ENCODE assay signal across 1 cellular context in the genomic region with DNA sequence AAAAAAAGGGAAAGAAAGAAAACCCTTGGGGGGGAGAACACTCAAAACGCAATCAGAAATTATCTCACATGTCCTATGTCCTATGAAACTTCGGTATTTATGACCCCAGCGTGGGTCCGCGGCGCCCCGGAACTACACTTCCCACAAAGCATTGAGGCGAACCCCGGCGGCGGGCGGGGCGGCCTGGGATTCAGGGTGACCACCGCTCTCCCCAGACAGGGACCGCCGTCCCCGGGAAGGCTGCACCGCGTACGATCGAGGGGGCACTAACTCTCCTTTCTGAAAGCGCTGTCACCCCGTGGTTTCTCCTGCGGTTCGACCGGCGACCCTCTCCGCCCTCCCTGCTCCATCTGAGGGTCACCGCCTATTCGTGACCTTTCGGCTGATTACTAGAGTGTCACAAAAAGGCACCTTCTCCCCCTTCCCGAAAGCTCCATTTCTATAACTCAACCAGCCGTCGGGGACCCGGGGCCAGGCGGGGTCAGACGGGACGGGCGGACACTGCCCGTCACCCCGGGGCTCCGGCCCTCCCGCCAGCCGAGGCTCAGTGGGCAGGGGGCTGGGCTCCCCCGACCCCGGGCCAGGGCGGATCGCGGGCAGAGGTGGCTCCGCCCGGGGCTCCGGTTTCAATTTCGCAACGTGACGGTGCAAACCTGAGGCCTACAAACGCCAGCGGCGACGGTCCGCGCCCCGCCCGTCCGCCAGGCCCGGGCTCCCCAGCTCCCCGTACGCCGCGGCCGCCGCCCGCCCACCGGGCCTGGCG.
TF ChIP-seq lines count a peak whose summit lies in the region.

No MANE protein-coding gene starts in this region.

TF ChIP-seq in GM12878, 131 proteins besides CTCF, POLR2A, EP300 and RAD21 (continues in another document):
- TF ChIP-seq, protein P1, sequence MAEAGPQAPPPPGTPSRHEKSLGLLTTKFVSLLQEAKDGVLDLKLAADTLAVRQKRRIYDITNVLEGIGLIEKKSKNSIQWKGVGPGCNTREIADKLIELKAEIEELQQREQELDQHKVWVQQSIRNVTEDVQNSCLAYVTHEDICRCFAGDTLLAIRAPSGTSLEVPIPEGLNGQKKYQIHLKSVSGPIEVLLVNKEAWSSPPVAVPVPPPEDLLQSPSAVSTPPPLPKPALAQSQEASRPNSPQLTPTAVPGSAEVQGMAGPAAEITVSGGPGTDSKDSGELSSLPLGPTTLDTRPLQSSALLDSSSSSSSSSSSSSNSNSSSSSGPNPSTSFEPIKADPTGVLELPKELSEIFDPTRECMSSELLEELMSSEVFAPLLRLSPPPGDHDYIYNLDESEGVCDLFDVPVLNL (IDR thresholded peaks at IDR 0.05; ENCODE audit: low read depth, low read length) = no peak
- TF ChIP-seq NR2F1 (conservative IDR thresholded peaks at IDR 0.05) (peak; percentile 98), SREBF2 (IDR thresholded peaks at IDR 0.05; ENCODE audit: low read length) (no peak), LARP7 (IDR thresholded peaks at IDR 0.05) (peak; percentile 73; the same call in 1 of the 2 replicates), NBN (IDR thresholded peaks at IDR 0.05) (peak; percentile 59; the same call in 1 of the 2 replicates), ESRRA (IDR thresholded peaks at IDR 0.05; ENCODE audit: low read length) (no peak), MXI1 (IDR thresholded peaks at IDR 0.05; ENCODE audit: low read depth, low read length) (peak; percentile 13; the same call in 1 of the 2 replicates), KLF5 (IDR thresholded peaks at IDR 0.05; ENCODE audit: partially characterized antibody) (no peak), SIN3A (IDR thresholded peaks at IDR 0.05; ENCODE audit: low read depth, low read length) (peak; percentile 85), SRF (IDR thresholded peaks at IDR 0.05; ENCODE audit: low read depth in 2 of 2, low read length in 2 of 2) (no peak), ZSCAN29 (IDR thresholded peaks at IDR 0.05) (0 out of 2 replicates have a peak, but pooled peaks have one; percentile 65), NRF1 (conservative IDR thresholded peaks at IDR 0.05; ENCODE audit: low read depth, low read length) (no peak), CHD1 (IDR thresholded peaks at IDR 0.05; ENCODE audit: low read depth, low read length) (no peak), TAF1 (IDR thresholded peaks at IDR 0.05; ENCODE audit: borderline replicate concordance, low read depth, low read length) (peak; percentile 22; the same call in 1 of the 2 replicates), YBX1 (IDR thresholded peaks at IDR 0.05) (no peak), IKZF1 (conservative IDR thresholded peaks at IDR 0.05) (peak; percentile 87), TARDBP (IDR thresholded peaks at IDR 0.05; ENCODE audit: borderline replicate concordance) (no peak), CBX3 (IDR thresholded peaks at IDR 0.05; ENCODE audit: borderline replicate concordance, low read depth) (no peak), GABPA (IDR thresholded peaks at IDR 0.05; ENCODE audit: low read depth) (no peak), SUPT20H (IDR thresholded peaks at IDR 0.05; ENCODE audit: borderline replicate concordance, control insufficient read depth, low read depth, low read length) (no peak), ZNF274 (IDR thresholded peaks at IDR 0.05; ENCODE audit: insufficient read depth, insufficient read length) (no peak), RUNX3 (IDR thresholded peaks at IDR 0.05; ENCODE audit: low read length) (peak; percentile 40; the same call in 1 of the 2 replicates), POLR2AphosphoS5 (IDR thresholded peaks at IDR 0.05; ENCODE audit: low read length) (peak; percentile 75), CHD2 (IDR thresholded peaks at IDR 0.05; ENCODE audit: borderline replicate concordance, low read depth, low read length) (peak; percentile 21), HCFC1 (IDR thresholded peaks at IDR 0.05; ENCODE audit: low read length) (peak; percentile 81), GATAD2B (conservative IDR thresholded peaks at IDR 0.05; ENCODE audit: low read depth) (peak; percentile 86), RB1 (IDR thresholded peaks at IDR 0.05; ENCODE audit: borderline replicate concordance) (peak; percentile 48; the same call in 1 of the 2 replicates), ASH2L (IDR thresholded peaks at IDR 0.05; ENCODE audit: borderline replicate concordance, low read depth) (peak; percentile 91; the same call in 1 of the 2 replicates), YY1 (IDR thresholded peaks at IDR 0.05; ENCODE audit: low read depth, low read length) (peak; percentile 46; the same call in 1 of the 2 replicates), BHLHE40 (IDR thresholded peaks at IDR 0.05; ENCODE audit: borderline replicate concordance in 1 of 2, low read depth in 2 of 2, low read length in 1 of 2) (peak in 1 of 2 experiments; percentile 37; a peak in 1 of 4 replicates), ZNF622 (IDR thresholded peaks at IDR 0.05) (no peak), EZH2 (IDR thresholded peaks at IDR 0.05; ENCODE audit: borderline replicate concordance, control insufficient read depth, low read depth, low read length) (no peak), KDM1A (IDR thresholded peaks at IDR 0.05; ENCODE audit: borderline replicate concordance) (no peak), DPF2 (IDR thresholded peaks at IDR 0.05) (peak; percentile 47), RELA (IDR thresholded peaks at IDR 0.05; ENCODE audit: borderline replicate concordance, partially characterized antibody) (peak; percentile 13), POU2F2 (IDR thresholded peaks at IDR 0.05; ENCODE audit: borderline replicate concordance, low read depth, low read length) (no peak; the same call in 2 of the 3 replicates)
- TF ChIP-seq, protein P2, sequence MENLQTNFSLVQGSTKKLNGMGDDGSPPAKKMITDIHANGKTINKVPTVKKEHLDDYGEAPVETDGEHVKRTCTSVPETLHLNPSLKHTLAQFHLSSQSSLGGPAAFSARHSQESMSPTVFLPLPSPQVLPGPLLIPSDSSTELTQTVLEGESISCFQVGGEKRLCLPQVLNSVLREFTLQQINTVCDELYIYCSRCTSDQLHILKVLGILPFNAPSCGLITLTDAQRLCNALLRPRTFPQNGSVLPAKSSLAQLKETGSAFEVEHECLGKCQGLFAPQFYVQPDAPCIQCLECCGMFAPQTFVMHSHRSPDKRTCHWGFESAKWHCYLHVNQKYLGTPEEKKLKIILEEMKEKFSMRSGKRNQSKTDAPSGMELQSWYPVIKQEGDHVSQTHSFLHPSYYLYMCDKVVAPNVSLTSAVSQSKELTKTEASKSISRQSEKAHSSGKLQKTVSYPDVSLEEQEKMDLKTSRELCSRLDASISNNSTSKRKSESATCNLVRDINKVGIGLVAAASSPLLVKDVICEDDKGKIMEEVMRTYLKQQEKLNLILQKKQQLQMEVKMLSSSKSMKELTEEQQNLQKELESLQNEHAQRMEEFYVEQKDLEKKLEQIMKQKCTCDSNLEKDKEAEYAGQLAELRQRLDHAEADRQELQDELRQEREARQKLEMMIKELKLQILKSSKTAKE (IDR thresholded peaks at IDR 0.05; ENCODE audit: low read depth, poor library complexity, severe bottlenecking) = no peak
- TF ChIP-seq, protein P3, sequence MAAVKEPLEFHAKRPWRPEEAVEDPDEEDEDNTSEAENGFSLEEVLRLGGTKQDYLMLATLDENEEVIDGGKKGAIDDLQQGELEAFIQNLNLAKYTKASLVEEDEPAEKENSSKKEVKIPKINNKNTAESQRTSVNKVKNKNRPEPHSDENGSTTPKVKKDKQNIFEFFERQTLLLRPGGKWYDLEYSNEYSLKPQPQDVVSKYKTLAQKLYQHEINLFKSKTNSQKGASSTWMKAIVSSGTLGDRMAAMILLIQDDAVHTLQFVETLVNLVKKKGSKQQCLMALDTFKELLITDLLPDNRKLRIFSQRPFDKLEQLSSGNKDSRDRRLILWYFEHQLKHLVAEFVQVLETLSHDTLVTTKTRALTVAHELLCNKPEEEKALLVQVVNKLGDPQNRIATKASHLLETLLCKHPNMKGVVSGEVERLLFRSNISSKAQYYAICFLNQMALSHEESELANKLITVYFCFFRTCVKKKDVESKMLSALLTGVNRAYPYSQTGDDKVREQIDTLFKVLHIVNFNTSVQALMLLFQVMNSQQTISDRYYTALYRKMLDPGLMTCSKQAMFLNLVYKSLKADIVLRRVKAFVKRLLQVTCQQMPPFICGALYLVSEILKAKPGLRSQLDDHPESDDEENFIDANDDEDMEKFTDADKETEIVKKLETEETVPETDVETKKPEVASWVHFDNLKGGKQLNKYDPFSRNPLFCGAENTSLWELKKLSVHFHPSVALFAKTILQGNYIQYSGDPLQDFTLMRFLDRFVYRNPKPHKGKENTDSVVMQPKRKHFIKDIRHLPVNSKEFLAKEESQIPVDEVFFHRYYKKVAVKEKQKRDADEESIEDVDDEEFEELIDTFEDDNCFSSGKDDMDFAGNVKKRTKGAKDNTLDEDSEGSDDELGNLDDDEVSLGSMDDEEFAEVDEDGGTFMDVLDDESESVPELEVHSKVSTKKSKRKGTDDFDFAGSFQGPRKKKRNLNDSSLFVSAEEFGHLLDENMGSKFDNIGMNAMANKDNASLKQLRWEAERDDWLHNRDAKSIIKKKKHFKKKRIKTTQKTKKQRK (IDR thresholded peaks at IDR 0.05; ENCODE audit: low read depth, low read length) = no peak
- TF ChIP-seq, protein P4, sequence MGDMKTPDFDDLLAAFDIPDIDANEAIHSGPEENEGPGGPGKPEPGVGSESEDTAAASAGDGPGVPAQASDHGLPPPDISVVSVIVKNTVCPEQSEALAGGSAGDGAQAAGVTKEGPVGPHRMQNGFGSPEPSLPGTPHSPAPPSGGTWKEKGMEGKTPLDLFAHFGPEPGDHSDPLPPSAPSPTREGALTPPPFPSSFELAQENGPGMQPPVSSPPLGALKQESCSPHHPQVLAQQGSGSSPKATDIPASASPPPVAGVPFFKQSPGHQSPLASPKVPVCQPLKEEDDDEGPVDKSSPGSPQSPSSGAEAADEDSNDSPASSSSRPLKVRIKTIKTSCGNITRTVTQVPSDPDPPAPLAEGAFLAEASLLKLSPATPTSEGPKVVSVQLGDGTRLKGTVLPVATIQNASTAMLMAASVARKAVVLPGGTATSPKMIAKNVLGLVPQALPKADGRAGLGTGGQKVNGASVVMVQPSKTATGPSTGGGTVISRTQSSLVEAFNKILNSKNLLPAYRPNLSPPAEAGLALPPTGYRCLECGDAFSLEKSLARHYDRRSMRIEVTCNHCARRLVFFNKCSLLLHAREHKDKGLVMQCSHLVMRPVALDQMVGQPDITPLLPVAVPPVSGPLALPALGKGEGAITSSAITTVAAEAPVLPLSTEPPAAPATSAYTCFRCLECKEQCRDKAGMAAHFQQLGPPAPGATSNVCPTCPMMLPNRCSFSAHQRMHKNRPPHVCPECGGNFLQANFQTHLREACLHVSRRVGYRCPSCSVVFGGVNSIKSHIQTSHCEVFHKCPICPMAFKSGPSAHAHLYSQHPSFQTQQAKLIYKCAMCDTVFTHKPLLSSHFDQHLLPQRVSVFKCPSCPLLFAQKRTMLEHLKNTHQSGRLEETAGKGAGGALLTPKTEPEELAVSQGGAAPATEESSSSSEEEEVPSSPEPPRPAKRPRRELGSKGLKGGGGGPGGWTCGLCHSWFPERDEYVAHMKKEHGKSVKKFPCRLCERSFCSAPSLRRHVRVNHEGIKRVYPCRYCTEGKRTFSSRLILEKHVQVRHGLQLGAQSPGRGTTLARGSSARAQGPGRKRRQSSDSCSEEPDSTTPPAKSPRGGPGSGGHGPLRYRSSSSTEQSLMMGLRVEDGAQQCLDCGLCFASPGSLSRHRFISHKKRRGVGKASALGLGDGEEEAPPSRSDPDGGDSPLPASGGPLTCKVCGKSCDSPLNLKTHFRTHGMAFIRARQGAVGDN (IDR thresholded peaks at IDR 0.05) = peak; percentile 58; the same call in 1 of the 2 replicates
- TF ChIP-seq, protein P5, sequence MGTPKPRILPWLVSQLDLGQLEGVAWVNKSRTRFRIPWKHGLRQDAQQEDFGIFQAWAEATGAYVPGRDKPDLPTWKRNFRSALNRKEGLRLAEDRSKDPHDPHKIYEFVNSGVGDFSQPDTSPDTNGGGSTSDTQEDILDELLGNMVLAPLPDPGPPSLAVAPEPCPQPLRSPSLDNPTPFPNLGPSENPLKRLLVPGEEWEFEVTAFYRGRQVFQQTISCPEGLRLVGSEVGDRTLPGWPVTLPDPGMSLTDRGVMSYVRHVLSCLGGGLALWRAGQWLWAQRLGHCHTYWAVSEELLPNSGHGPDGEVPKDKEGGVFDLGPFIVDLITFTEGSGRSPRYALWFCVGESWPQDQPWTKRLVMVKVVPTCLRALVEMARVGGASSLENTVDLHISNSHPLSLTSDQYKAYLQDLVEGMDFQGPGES (IDR thresholded peaks at IDR 0.05) = no peak
- TF ChIP-seq, protein P6, sequence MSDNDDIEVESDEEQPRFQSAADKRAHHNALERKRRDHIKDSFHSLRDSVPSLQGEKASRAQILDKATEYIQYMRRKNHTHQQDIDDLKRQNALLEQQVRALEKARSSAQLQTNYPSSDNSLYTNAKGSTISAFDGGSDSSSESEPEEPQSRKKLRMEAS (IDR thresholded peaks at IDR 0.05; ENCODE audit: low read depth, low read length) = peak; percentile 50; the same call in 1 of the 2 replicates
- TF ChIP-seq, protein P7, sequence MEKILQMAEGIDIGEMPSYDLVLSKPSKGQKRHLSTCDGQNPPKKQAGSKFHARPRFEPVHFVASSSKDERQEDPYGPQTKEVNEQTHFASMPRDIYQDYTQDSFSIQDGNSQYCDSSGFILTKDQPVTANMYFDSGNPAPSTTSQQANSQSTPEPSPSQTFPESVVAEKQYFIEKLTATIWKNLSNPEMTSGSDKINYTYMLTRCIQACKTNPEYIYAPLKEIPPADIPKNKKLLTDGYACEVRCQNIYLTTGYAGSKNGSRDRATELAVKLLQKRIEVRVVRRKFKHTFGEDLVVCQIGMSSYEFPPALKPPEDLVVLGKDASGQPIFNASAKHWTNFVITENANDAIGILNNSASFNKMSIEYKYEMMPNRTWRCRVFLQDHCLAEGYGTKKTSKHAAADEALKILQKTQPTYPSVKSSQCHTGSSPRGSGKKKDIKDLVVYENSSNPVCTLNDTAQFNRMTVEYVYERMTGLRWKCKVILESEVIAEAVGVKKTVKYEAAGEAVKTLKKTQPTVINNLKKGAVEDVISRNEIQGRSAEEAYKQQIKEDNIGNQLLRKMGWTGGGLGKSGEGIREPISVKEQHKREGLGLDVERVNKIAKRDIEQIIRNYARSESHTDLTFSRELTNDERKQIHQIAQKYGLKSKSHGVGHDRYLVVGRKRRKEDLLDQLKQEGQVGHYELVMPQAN (conservative IDR thresholded peaks at IDR 0.05) = peak; percentile 87
- TF ChIP-seq, protein P8, sequence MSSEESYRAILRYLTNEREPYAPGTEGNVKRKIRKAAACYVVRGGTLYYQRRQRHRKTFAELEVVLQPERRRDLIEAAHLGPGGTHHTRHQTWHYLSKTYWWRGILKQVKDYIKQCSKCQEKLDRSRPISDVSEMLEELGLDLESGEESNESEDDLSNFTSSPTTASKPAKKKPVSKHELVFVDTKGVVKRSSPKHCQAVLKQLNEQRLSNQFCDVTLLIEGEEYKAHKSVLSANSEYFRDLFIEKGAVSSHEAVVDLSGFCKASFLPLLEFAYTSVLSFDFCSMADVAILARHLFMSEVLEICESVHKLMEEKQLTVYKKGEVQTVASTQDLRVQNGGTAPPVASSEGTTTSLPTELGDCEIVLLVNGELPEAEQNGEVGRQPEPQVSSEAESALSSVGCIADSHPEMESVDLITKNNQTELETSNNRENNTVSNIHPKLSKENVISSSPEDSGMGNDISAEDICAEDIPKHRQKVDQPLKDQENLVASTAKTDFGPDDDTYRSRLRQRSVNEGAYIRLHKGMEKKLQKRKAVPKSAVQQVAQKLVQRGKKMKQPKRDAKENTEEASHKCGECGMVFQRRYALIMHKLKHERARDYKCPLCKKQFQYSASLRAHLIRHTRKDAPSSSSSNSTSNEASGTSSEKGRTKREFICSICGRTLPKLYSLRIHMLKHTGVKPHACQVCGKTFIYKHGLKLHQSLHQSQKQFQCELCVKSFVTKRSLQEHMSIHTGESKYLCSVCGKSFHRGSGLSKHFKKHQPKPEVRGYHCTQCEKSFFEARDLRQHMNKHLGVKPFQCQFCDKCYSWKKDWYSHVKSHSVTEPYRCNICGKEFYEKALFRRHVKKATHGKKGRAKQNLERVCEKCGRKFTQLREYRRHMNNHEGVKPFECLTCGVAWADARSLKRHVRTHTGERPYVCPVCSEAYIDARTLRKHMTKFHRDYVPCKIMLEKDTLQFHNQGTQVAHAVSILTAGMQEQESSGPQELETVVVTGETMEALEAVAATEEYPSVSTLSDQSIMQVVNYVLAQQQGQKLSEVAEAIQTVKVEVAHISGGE (CRISPR knock-in tag; IDR thresholded peaks at IDR 0.05) = no peak
